Comparison of ENCODE assay signal across 19 cellular contexts in genomic region chr1:31327381-31327780, GRCh38. TPM values are rescaled to one million over a fixed set of nuclear protein-coding genes. Genes with fewer than 3 reads are reported as not detected.
DNase-seq lines count a peak whose midpoint lies in the region; ATAC-seq, FAIRE-seq and TF ChIP-seq lines count a peak whose summit lies in the region.
"Had no signal": no experiment of that assay in that cellular context is flagged by ENCODE, and none has a peak within 500 bp of the region (broad histone marks: within the 10 kb centered on the region; RNA-seq: fewer than 3 reads in every experiment).

No MANE protein-coding gene starts in this region.

- no peaks in the 10 kb centered on the region for H3K79me2 ChIP-seq in PC-9 (ENCODE audit: low read depth)

- intact Hi-C loops in PC-9 (cut with micrococcal nuclease; ENCODE audit: unreplicated experiment): no loop called here
- intact Hi-C loops in Right ventricle myocardium inferior (cut with DNase I): no loop called here

- no peaks in the 10 kb centered on the region for H3K36me3 Mint-ChIP-seq in glutamatergic neuron (ENCODE audit: unreplicated experiment)

- FAIRE-seq in urothelium cell line (lab: Jason Lieb, UNC): no peak
- FAIRE-seq: islet of Langerhans had no signal

- TF ChIP-seq CTCF in AG09309 (IDR thresholded peaks at IDR 0.05; ENCODE audit: control insufficient read depth, insufficient read depth, low read depth, low read length, missing control alignments): no peak
- TF ChIP-seq CTCF in PC-9 (conservative IDR thresholded peaks at IDR 0.05): no peak
- TF ChIP-seq CTCF in glutamatergic neuron (IDR thresholded peaks at IDR 0.05; ENCODE audit: partially characterized antibody, unreplicated experiment): no peak

- DNase-seq in AG09309 (ENCODE audit: low read depth): peak; percentile 71
- no peak for DNase-seq in PC-9
- peak; percentile 61 for DNase-seq in dedifferentiated amniotic fluid mesenchymal stem cell (ENCODE audit: extremely low spot score)
- no peak for DNase-seq in glutamatergic neuron
- DNase-seq in urothelium cell line (ENCODE audit: low spot score): no peak
- no peak for DNase-seq in NCI-H2227 (lab: John Stamatoyannopoulos, UW; ENCODE audit: unreplicated experiment)
- DNase-seq in activated naive CD4-positive, alpha-beta T cell treated with Interleukin-2 at 50 U/mL for 16 hours: no peak
- no peak for DNase-seq in Right ventricle myocardium inferior (ENCODE audit: missing footprints)
- DNase-seq: activated CD4-positive, alpha-beta T cell treated with anti-CD3 and anti-CD28 coated beads for 48 hours; activated CD8-positive, alpha-beta memory T cell treated with anti-CD3 and anti-CD28 coated beads, Interleukin-2, amount 10 ng/mL, durations not matched to agents 7 days and 5 days; lower lobe of right lung; NCI-H1417 treated with DMSO at 0.1 percent for 48 hours; NCI-H69; nucleus accumbens; stimulated activated CD4-positive, alpha-beta T cell treated with anti-CD3 and anti-CD28 coated beads, Interleukin-12 subunit alpha, Interleukin-12 subunit beta, amount 100 ng/mL, for 4 hours; stomach had no signal

- POLR2A ChIA-PET in PC-9 (lab: Charles Lee; ENCODE audit: unreplicated experiment): no interaction called here

- H3K4me1 Mint-ChIP-seq in glutamatergic neuron (ENCODE audit: low read depth, unreplicated experiment): peaks cover 21% of the 10 kb centered on the region
- H3K4me1 Mint-ChIP-seq: activated CD8-positive, alpha-beta memory T cell treated with anti-CD3 and anti-CD28 coated beads, Interleukin-2, amount 10 ng/mL, durations not matched to agents 7 days and 5 days had no signal

- H3K27ac ChIP-seq in PC-9: 0 out of 2 replicates have a peak overlapping the region, but pooled peaks have one; percentile 39
- H3K27ac ChIP-seq: BLaER1, esophagus muscularis mucosa, lower lobe of right lung, stomach had no signal

- H3K36me3 ChIP-seq in PC-9 (ENCODE audit: low read depth): no peaks in the 10 kb centered on the region

- peak overlapping the region; percentile 45 for H3K27ac Mint-ChIP-seq in glutamatergic neuron (ENCODE audit: unreplicated experiment)
- H3K27ac Mint-ChIP-seq: activated CD8-positive, alpha-beta memory T cell treated with anti-CD3 and anti-CD28 coated beads, Interleukin-2, amount 10 ng/mL, durations not matched to agents 7 days and 5 days had no signal

- ATAC-seq in Right ventricle myocardium inferior: no peak
- ATAC-seq: activated CD8-positive, alpha-beta memory T cell treated with anti-CD3 and anti-CD28 coated beads, Interleukin-2, amount 10 ng/mL, durations not matched to agents 7 days and 5 days; lower lobe of right lung had no signal

- no peak overlapping the region for H3K4me3 ChIP-seq in AG09309 (ENCODE audit: control insufficient read depth, low read depth, low read length)
- no peak overlapping the region for H3K4me3 ChIP-seq in PC-9
- H3K4me3 ChIP-seq: BLaER1, esophagus muscularis mucosa, lower lobe of right lung, stomach had no signal

- H3K27me3 Mint-ChIP-seq in glutamatergic neuron (ENCODE audit: unreplicated experiment): no peaks in the 10 kb centered on the region
- H3K27me3 Mint-ChIP-seq: activated CD8-positive, alpha-beta memory T cell treated with anti-CD3 and anti-CD28 coated beads, Interleukin-2, amount 10 ng/mL, durations not matched to agents 7 days and 5 days had no signal

- no peaks in the 10 kb centered on the region for H4K20me1 ChIP-seq in PC-9 (ENCODE audit: insufficient read depth)

- no peaks in the 10 kb centered on the region for H3K9me3 Mint-ChIP-seq in glutamatergic neuron (ENCODE audit: unreplicated experiment)

- no peaks in the 10 kb centered on the region for H3K9me3 ChIP-seq in PC-9 (ENCODE audit: insufficient read depth, low read depth)
- H3K9me3 ChIP-seq: BLaER1, esophagus muscularis mucosa, lower lobe of right lung, stomach had no signal

- BruUV-seq in PC-9 (replicated peaks; lab: Mats Ljungman, UMichigan): no TSS peak

- no peak overlapping the region for H3K4me2 ChIP-seq in PC-9
- H3K4me2 ChIP-seq: BLaER1 had no signal

- H3K27me3 ChIP-seq in PC-9 (ENCODE audit: insufficient read depth, low read depth): no peaks in the 10 kb centered on the region
- H3K27me3 ChIP-seq: BLaER1, esophagus muscularis mucosa, stomach had no signal

- no peak overlapping the region for H2AFZ ChIP-seq in PC-9

- no peaks in the 10 kb centered on the region for H3K9me2 ChIP-seq in PC-9 (ENCODE audit: insufficient read depth)

- no peaks in the 10 kb centered on the region for H3F3A ChIP-seq in PC-9 (ENCODE audit: insufficient read depth, low read depth)

- no peak overlapping the region for H3K4me3 Mint-ChIP-seq in glutamatergic neuron (ENCODE audit: unreplicated experiment)
- H3K4me3 Mint-ChIP-seq: activated CD8-positive, alpha-beta memory T cell treated with anti-CD3 and anti-CD28 coated beads, Interleukin-2, amount 10 ng/mL, durations not matched to agents 7 days and 5 days had no signal

- CTCF ChIA-PET in PC-9 (lab: Charles Lee): no interaction called here

- H3K4me1 ChIP-seq in PC-9 (replicated peaks; ENCODE audit: insufficient read depth): no peaks in the 10 kb centered on the region
- H3K4me1 ChIP-seq: BLaER1, lower lobe of right lung, stomach had no signal

RNA-seq across cellular contexts. Expression of gene ZCCHC17, which starts 30.5 kb away (rescaled TPM):
- total RNA-seq in PC-9 (2021): 25.8 and 26.8 TPM in 2 replicates
- 64.5 TPM for total RNA-seq in glutamatergic neuron (ENCODE audit: unreplicated experiment)
- total RNA-seq in Right ventricle myocardium inferior: 10.4 TPM

RNA-seq across cellular contexts. Expression of gene SNRNP40, which starts 30.8 kb away (rescaled TPM):
- 56.0 and 59.5 TPM in 2 replicates for total RNA-seq in PC-9 (2021)
- 68.0 TPM for total RNA-seq in glutamatergic neuron (ENCODE audit: unreplicated experiment)
- total RNA-seq in Right ventricle myocardium inferior: 19.0 TPM

RNA-seq across cellular contexts. Expression of gene FABP3, which starts 45.5 kb away (rescaled TPM):
- total RNA-seq in PC-9 (2021): not detected in 2 replicates
- 148 TPM for total RNA-seq in glutamatergic neuron (ENCODE audit: unreplicated experiment)
- 5,086 TPM for total RNA-seq in Right ventricle myocardium inferior
- total RNA-seq: activated CD8-positive, alpha-beta memory T cell treated with anti-CD3 and anti-CD28 coated beads, Interleukin-2, amount 10 ng/mL, durations not matched to agents 7 days and 5 days had no signal

Comparison
In these comparisons a context has a peak if more than half of its experiments do, and no peak if none do; other contexts are left out.
1. DNase-seq: peak in AG09309 (single experiment) and dedifferentiated amniotic fluid mesenchymal stem cell (single experiment); none in PC-9 (0 of 2), glutamatergic neuron (single experiment), urothelium cell line (single experiment), NCI-H2227 (single experiment), activated naive CD4-positive, alpha-beta T cell treated with Interleukin-2 at 50 U/mL for 16 hours (single experiment) and Right ventricle myocardium inferior (single experiment).
2. RNA of gene FABP3, which starts 45.5 kb away (total RNA-seq): 5,086 TPM in Right ventricle myocardium inferior (single experiment) and 148 TPM in glutamatergic neuron (single experiment); not detected in PC-9; every median in the first group is over 10 times any median in the second.